10 cellular contexts compared by ENCODE assay signal in genomic region chr11:96097844-96098421, GRCh38.
DNase-seq lines count a peak whose midpoint lies in the region; ATAC-seq, FAIRE-seq and TF ChIP-seq lines count a peak whose summit lies in the region.
"Had no signal": no experiment of that assay in that cellular context is flagged by ENCODE, and none has a peak within 500 bp of the region (broad histone marks: within the 10 kb centered on the region; RNA-seq: fewer than 3 reads in every experiment).

No MANE protein-coding gene starts in this region.

- H3K27ac ChIP-seq in heart left ventricle (peak overlapping the region in 10 of 12 donors; percentile 11 to 55 (median 42)), esophagus muscularis mucosa (replicated peaks in 1 of 4) (peak overlapping the region; percentile 36 to 52 (median 44))

- H3K4me1 Mint-ChIP-seq in nephron = peaks cover 36% of the 10 kb centered on the region

- H3K36me3 ChIP-seq in heart left ventricle (peaks cover 0 to 4% (median 0%) of the 10 kb centered on the region in 9 donors), esophagus muscularis mucosa (peaks cover 0 to 4% (median 1%) of the 10 kb centered on the region in 4 donors)

- no peak overlapping the region for H3K4me3 Mint-ChIP-seq in nephron
- H3K4me3 Mint-ChIP-seq: memory B cell had no signal

- no peak for TF ChIP-seq CTCF in heart left ventricle (IDR thresholded peaks at IDR 0.05)
- no peak for TF ChIP-seq CTCF in esophagus muscularis mucosa (IDR thresholded peaks at IDR 0.05)
- no peak for TF ChIP-seq CTCF in nephron (IDR thresholded peaks at IDR 0.05; ENCODE audit: unreplicated experiment in 3 of 3)

- 78 to 82% (median 80%) methylated on average over 4 of the region's 4 CpGs for WGBS in heart left ventricle, 4 donors
- 85% methylated on average over 4 of the region's 4 CpGs for WGBS in esophagus muscularis mucosa

- no peak for TF ChIP-seq POLR2A in heart left ventricle (IDR thresholded peaks at IDR 0.05)
- TF ChIP-seq POLR2A in esophagus muscularis mucosa (IDR thresholded peaks at IDR 0.05; ENCODE audit: low read depth) = no peak
- TF ChIP-seq POLR2A in GM12891 (IDR thresholded peaks at IDR 0.05; ENCODE audit: low read depth, low read length) = no peak

- intact Hi-C loops in heart left ventricle (cut with DNase I) = no loop called here
- intact Hi-C loops in Right ventricle myocardium superior (cut with DNase I) = no loop called here
- intact Hi-C loops in esophagus muscularis mucosa (cut with DNase I) = no loop called here

- no peak for FAIRE-seq in GM12891 (lab: Jason Lieb, UNC)

- H3K36me3 Mint-ChIP-seq in nephron (ENCODE audit: low read depth) = peaks cover 8% of the 10 kb centered on the region

- no peaks in the 10 kb centered on the region for H3K9me3 Mint-ChIP-seq in nephron
- H3K9me3 Mint-ChIP-seq: memory B cell had no signal

- H3K27me3 ChIP-seq in heart left ventricle (no peaks in the 10 kb centered on the region), esophagus muscularis mucosa (no peaks in the 10 kb centered on the region)

- no peak overlapping the region for H3K4me3 ChIP-seq in heart left ventricle
- no peak overlapping the region for H3K4me3 ChIP-seq in esophagus muscularis mucosa

- H3K27ac Mint-ChIP-seq in nephron = peak overlapping the region; percentile 89 to 95 (median 91)

- TF ChIP-seq EP300 in esophagus muscularis mucosa (IDR thresholded peaks at IDR 0.05) = no peak

- DNase-seq in heart left ventricle = no peak
- DNase-seq in Right ventricle myocardium superior = no peak
- no peak for DNase-seq in esophagus muscularis mucosa (ENCODE audit: extremely low spot score)
- DNase-seq in NCI-H446 treated with DMSO at 0.1 percent for 48 hours (lab: John Stamatoyannopoulos, UW) = no peak
- DNase-seq in GM12891 (ENCODE audit: insufficient read length, low spot score) = no peak
- DNase-seq in NCI-H187 (lab: John Stamatoyannopoulos, UW) = no peak
- DNase-seq: NCI-H2107 had no signal

- H3K27me3 Mint-ChIP-seq in nephron (ENCODE audit: low read depth) = no peaks in the 10 kb centered on the region
- H3K27me3 Mint-ChIP-seq: memory B cell had no signal

- peaks cover 0 to 35% (median 12%) of the 10 kb centered on the region in 12 donors for H3K4me1 ChIP-seq in heart left ventricle
- peaks cover 0 to 35% (median 31%) of the 10 kb centered on the region in 4 donors for H3K4me1 ChIP-seq in esophagus muscularis mucosa

- no peaks in the 10 kb centered on the region for H3K9me3 ChIP-seq in heart left ventricle
- no peaks in the 10 kb centered on the region for H3K9me3 ChIP-seq in esophagus muscularis mucosa

- ATAC-seq in heart left ventricle (no peak), Right ventricle myocardium superior (ENCODE audit: poor library complexity) (no peak), GM21423 (IDR thresholded peaks at IDR 0.05; ENCODE audit: unreplicated experiment) (no peak)

TF ChIP-seq in GM12891, 5 proteins besides CTCF, POLR2A, EP300 and RAD21:
- TF ChIP-seq POLR2AphosphoS5 (IDR thresholded peaks at IDR 0.05; ENCODE audit: low read depth, low read length) (no peak), SPI1 (IDR thresholded peaks at IDR 0.05; ENCODE audit: low read depth, low read length) (no peak), POU2F2 (IDR thresholded peaks at IDR 0.05; ENCODE audit: low read depth, low read length) (no peak), PAX5 (IDR thresholded peaks at IDR 0.05; ENCODE audit: insufficient read depth, low read length, severe bottlenecking) (no peak), TAF1 (IDR thresholded peaks at IDR 0.05; ENCODE audit: low read depth, low read length) (no peak)
TF ChIP-seq in GM12891: peak in this region for 0.
